In the genomic region with DNA sequence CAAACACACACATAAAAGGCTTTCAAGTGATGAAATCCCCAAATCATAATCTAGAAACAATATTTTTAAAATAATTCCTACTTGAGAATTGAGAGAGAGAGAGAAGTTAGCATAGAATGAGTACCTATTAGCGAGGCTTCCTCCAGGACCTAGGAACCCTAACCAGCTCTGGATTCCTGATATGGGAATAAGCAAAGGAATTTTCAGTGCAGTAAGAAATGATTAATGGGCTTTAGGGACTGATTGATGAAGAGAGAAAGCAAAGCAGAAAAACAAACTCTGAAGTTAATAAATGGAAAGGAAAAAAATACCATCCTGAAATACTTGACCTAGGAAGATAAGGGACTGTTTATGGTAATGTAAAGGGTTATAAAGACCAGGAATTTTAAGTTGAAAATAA, we compare ENCODE assay signal across 1 cellular context.
TF ChIP-seq lines count a peak whose summit lies in the region.

No MANE protein-coding gene starts in this region.

TF ChIP-seq in GM23338, 12 proteins besides CTCF, POLR2A, EP300 and RAD21 (continued from another document):
- TF ChIP-seq, protein P1, sequence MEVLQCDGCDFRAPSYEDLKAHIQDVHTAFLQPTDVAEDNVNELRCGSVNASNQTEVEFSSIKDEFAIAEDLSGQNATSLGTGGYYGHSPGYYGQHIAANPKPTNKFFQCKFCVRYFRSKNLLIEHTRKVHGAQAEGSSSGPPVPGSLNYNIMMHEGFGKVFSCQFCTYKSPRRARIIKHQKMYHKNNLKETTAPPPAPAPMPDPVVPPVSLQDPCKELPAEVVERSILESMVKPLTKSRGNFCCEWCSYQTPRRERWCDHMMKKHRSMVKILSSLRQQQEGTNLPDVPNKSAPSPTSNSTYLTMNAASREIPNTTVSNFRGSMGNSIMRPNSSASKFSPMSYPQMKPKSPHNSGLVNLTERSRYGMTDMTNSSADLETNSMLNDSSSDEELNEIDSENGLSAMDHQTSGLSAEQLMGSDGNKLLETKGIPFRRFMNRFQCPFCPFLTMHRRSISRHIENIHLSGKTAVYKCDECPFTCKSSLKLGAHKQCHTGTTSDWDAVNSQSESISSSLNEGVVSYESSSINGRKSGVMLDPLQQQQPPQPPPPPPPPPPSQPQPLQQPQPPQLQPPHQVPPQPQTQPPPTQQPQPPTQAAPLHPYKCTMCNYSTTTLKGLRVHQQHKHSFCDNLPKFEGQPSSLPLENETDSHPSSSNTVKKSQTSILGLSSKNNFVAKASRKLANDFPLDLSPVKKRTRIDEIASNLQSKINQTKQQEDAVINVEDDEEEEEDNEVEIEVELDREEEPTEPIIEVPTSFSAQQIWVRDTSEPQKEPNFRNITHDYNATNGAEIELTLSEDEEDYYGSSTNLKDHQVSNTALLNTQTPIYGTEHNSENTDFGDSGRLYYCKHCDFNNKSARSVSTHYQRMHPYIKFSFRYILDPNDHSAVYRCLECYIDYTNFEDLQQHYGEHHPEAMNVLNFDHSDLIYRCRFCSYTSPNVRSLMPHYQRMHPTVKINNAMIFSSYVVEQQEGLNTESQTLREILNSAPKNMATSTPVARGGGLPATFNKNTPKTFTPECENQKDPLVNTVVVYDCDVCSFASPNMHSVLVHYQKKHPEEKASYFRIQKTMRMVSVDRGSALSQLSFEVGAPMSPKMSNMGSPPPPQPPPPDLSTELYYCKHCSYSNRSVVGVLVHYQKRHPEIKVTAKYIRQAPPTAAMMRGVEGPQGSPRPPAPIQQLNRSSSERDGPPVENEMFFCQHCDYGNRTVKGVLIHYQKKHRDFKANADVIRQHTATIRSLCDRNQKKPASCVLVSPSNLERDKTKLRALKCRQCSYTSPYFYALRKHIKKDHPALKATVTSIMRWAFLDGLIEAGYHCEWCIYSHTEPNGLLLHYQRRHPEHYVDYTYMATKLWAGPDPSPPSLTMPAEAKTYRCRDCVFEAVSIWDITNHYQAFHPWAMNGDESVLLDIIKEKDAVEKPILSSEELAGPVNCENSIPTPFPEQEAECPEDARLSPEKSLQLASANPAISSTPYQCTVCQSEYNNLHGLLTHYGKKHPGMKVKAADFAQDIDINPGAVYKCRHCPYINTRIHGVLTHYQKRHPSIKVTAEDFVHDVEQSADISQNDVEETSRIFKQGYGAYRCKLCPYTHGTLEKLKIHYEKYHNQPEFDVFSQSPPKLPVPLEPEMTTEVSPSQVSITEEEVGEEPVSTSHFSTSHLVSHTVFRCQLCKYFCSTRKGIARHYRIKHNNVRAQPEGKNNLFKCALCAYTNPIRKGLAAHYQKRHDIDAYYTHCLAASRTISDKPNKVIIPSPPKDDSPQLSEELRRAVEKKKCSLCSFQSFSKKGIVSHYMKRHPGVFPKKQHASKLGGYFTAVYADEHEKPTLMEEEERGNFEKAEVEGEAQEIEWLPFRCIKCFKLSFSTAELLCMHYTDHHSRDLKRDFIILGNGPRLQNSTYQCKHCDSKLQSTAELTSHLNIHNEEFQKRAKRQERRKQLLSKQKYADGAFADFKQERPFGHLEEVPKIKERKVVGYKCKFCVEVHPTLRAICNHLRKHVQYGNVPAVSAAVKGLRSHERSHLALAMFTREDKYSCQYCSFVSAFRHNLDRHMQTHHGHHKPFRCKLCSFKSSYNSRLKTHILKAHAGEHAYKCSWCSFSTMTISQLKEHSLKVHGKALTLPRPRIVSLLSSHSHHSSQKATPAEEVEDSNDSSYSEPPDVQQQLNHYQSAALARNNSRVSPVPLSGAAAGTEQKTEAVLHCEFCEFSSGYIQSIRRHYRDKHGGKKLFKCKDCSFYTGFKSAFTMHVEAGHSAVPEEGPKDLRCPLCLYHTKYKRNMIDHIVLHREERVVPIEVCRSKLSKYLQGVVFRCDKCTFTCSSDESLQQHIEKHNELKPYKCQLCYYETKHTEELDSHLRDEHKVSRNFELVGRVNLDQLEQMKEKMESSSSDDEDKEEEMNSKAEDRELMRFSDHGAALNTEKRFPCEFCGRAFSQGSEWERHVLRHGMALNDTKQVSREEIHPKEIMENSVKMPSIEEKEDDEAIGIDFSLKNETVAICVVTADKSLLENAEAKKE (CRISPR knock-in tag; IDR thresholded peaks at IDR 0.05) = no peak
- no peak for TF ChIP-seq NANOG (IDR thresholded peaks at IDR 0.05; ENCODE audit: borderline replicate concordance)
- TF ChIP-seq ZNF114 (CRISPR knock-in tag; IDR thresholded peaks at IDR 0.05) = no peak
